Comparison of ENCODE assay signal across 2 cellular contexts in the genomic region with DNA sequence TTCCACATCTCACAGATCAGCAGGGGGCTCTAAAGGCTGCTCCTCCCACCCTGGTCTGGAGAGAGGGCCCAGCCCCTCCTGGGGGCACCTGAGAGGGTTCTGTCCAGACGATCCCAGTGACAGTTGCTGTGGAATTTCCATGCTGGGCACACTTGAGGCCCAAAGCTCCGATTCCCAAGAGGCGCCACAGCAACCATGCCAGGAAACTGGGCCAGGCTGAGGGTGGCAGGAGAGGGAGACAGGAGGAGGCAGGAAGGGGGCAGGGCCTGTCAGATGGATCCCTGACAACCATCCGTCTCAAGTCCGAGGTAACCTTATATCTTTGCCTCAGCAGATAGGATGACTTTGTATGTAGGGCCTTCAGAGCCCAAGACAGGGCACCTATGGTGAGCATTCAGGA.
TF ChIP-seq lines count a peak whose summit lies in the region.

No MANE protein-coding gene starts in this region.

TF ChIP-seq in SK-N-SH, 30 proteins besides CTCF, POLR2A, EP300 and RAD21:
- TF ChIP-seq, protein P1, sequence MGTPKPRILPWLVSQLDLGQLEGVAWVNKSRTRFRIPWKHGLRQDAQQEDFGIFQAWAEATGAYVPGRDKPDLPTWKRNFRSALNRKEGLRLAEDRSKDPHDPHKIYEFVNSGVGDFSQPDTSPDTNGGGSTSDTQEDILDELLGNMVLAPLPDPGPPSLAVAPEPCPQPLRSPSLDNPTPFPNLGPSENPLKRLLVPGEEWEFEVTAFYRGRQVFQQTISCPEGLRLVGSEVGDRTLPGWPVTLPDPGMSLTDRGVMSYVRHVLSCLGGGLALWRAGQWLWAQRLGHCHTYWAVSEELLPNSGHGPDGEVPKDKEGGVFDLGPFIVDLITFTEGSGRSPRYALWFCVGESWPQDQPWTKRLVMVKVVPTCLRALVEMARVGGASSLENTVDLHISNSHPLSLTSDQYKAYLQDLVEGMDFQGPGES (IDR thresholded peaks at IDR 0.05; ENCODE audit: low read depth, low read length): no peak
- TF ChIP-seq GABPA (IDR thresholded peaks at IDR 0.05; ENCODE audit: low read depth) (no peak), FOSL2 (IDR thresholded peaks at IDR 0.05; ENCODE audit: borderline replicate concordance, low read depth) (no peak), TCF12 (IDR thresholded peaks at IDR 0.05) (no peak), SMC3 (IDR thresholded peaks at IDR 0.05; ENCODE audit: low read depth, low read length) (no peak), YY1 (IDR thresholded peaks at IDR 0.05; ENCODE audit: low read depth) (no peak)
TF ChIP-seq in SK-N-SH: peak in this region for 0.

TF ChIP-seq in SK-N-SH treated with all-trans-retinoic acid at 6 μM for 48 hours, 23 proteins besides CTCF, POLR2A, EP300 and RAD21:
- TF ChIP-seq TCF4 (CRISPR knock-in tag; IDR thresholded peaks at IDR 0.05; ENCODE audit: borderline replicate concordance) (no peak), ZNF70 (CRISPR knock-in tag; IDR thresholded peaks at IDR 0.05) (no peak), SNAI2 (CRISPR knock-in tag; IDR thresholded peaks at IDR 0.05) (no peak), PPARA (CRISPR knock-in tag; IDR thresholded peaks at IDR 0.05; ENCODE audit: borderline replicate concordance) (no peak)
